2 cellular contexts compared by ENCODE assay signal in the genomic region with DNA sequence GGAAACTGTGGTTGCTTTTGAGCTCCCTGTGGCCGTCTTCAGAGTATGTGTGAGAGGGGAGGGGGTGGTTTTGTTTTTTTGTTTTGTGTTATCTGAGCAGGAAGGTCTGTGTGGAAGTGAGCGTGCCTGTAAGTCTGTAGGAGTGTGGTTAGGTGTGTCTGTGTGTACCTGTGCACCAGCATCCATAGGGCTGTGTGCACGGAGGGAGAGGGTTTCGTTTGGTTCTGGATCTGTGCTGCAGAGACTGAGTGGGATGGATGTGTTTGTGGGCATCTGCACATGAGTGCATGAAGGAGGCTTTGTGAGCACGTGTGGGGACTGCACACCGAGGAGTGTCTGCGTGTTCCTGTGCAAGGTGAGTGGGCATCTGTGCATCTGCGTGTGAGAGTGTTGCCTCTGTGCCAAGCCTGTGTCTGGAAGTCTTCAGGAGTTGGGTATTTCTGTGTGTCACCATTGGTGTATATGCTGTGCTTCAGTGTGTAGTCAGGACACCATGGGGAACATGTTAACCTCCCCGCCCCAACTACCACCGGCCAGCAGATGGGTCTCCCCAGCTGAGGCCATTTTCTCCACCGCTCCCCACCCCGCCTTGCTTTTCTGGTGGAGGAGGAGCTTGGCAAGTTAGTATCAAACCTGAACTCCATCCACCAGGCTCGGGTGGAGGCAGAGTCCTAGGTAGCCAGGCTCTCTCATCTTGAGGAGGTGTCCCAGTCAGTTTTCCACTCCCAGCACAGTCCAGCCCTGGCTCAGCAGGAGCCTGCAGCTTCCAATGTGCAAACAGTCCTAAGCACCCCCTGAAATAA.
TF ChIP-seq lines count a peak whose summit lies in the region.

No MANE protein-coding gene starts in this region.

TF ChIP-seq in SK-N-SH, 30 proteins besides CTCF, POLR2A, EP300 and RAD21:
- TF ChIP-seq MEF2A (IDR thresholded peaks at IDR 0.05; ENCODE audit: borderline replicate concordance, low read depth) (no peak), TEAD4 (IDR thresholded peaks at IDR 0.05; ENCODE audit: borderline replicate concordance, insufficient read depth) (no peak), RXRA (IDR thresholded peaks at IDR 0.05; ENCODE audit: borderline replicate concordance, low read depth) (no peak), CHD2 (IDR thresholded peaks at IDR 0.05; ENCODE audit: low read length, partially characterized antibody) (no peak), GATA2 (CRISPR knock-in tag; IDR thresholded peaks at IDR 0.05) (no peak), SMC3 (IDR thresholded peaks at IDR 0.05; ENCODE audit: low read depth, low read length) (no peak), RCOR1 (IDR thresholded peaks at IDR 0.05; ENCODE audit: low read length) (no peak), RFX5 (IDR thresholded peaks at IDR 0.05; ENCODE audit: low read length) (no peak), YY1 (IDR thresholded peaks at IDR 0.05; ENCODE audit: low read depth) (no peak), POLR2AphosphoS5 (IDR thresholded peaks at IDR 0.05; ENCODE audit: low read depth, low read length) (no peak), FOXJ3 (CRISPR knock-in tag; IDR thresholded peaks at IDR 0.05) (no peak), FOSL2 (IDR thresholded peaks at IDR 0.05; ENCODE audit: borderline replicate concordance, low read depth) (no peak), NRF1 (IDR thresholded peaks at IDR 0.05; ENCODE audit: low read depth, low read length) (no peak), TCF12 (IDR thresholded peaks at IDR 0.05) (no peak)
- TF ChIP-seq, protein P1, sequence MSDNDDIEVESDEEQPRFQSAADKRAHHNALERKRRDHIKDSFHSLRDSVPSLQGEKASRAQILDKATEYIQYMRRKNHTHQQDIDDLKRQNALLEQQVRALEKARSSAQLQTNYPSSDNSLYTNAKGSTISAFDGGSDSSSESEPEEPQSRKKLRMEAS (IDR thresholded peaks at IDR 0.05; ENCODE audit: low read depth) = no peak
- TF ChIP-seq, protein P2, sequence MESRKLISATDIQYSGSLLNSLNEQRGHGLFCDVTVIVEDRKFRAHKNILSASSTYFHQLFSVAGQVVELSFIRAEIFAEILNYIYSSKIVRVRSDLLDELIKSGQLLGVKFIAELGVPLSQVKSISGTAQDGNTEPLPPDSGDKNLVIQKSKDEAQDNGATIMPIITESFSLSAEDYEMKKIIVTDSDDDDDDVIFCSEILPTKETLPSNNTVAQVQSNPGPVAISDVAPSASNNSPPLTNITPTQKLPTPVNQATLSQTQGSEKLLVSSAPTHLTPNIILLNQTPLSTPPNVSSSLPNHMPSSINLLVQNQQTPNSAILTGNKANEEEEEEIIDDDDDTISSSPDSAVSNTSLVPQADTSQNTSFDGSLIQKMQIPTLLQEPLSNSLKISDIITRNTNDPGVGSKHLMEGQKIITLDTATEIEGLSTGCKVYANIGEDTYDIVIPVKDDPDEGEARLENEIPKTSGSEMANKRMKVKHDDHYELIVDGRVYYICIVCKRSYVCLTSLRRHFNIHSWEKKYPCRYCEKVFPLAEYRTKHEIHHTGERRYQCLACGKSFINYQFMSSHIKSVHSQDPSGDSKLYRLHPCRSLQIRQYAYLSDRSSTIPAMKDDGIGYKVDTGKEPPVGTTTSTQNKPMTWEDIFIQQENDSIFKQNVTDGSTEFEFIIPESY (IDR thresholded peaks at IDR 0.05; ENCODE audit: borderline replicate concordance, low read depth) = no peak

TF ChIP-seq in endothelial cell of umbilical vein, 7 proteins besides CTCF, POLR2A, EP300 and RAD21:
- TF ChIP-seq EZH2 (IDR thresholded peaks at IDR 0.05; ENCODE audit: borderline replicate concordance, low read depth, low read length, severe bottlenecking) = peak; percentile 44
- TF ChIP-seq GATA2 (IDR thresholded peaks at IDR 0.05; ENCODE audit: insufficient read depth, insufficient read length, low read depth, low read length) = no peak
